Comparison of ENCODE assay signal across 1 cellular context in the genomic region with DNA sequence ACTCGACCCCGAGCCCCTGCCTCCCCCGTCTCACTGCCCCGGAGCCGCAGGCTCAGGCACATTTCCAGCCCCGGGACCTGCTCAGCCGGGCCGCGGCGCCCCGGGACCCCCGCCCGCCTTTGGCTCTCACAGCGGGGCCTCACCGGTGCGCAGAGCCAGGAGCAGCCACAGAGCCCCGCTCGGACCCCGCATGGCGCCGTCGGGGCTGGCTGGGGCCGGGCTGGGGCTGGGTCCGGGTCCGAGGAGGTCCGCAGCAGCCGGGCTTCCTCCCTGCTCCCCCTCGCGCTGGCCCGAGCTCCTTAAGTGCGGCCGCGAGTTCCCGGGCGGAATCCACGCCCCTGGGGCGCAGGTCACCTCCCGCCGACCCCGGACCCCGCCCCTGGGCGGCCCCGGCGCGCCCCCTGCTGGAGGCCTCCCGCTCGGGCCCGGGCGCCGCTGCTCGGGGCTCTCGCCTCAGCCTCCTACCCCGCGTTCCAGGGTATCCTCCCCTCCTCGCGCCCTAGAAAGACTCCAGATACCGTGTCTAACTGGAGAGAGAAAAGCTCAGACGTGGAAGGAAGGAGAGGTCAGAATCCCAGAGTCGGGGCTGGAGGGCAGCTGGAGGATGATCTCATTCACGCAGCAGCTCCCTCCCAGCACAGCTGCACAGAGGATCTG.
TF ChIP-seq lines count a peak whose summit lies in the region.

Gene MELTF (minus strand): TSS at position 307 of the 657 bp plus-strand sequence. CDS start 115 bp downstream, at position 192.

TF ChIP-seq in K562, 482 proteins besides CTCF, POLR2A, EP300 and RAD21 (continued from another document and continues in another):
- TF ChIP-seq, protein P1, sequence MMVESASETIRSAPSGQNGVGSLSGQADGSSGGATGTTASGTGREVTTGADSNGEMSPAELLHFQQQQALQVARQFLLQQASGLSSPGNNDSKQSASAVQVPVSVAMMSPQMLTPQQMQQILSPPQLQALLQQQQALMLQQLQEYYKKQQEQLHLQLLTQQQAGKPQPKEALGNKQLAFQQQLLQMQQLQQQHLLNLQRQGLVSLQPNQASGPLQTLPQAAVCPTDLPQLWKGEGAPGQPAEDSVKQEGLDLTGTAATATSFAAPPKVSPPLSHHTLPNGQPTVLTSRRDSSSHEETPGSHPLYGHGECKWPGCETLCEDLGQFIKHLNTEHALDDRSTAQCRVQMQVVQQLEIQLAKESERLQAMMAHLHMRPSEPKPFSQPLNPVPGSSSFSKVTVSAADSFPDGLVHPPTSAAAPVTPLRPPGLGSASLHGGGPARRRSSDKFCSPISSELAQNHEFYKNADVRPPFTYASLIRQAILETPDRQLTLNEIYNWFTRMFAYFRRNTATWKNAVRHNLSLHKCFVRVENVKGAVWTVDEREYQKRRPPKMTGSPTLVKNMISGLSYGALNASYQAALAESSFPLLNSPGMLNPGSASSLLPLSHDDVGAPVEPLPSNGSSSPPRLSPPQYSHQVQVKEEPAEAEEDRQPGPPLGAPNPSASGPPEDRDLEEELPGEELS (CRISPR knock-in tag; IDR thresholded peaks at IDR 0.05; ENCODE audit: borderline replicate concordance): no peak; the same call in 1 of the 2 replicates
- TF ChIP-seq PHF20 (IDR thresholded peaks at IDR 0.05; ENCODE audit: partially characterized antibody) (no peak), LARP7 (IDR thresholded peaks at IDR 0.05) (no peak), NFYB (IDR thresholded peaks at IDR 0.05; ENCODE audit: extremely low read depth, insufficient read length) (no peak), SIX5 (IDR thresholded peaks at IDR 0.05; ENCODE audit: borderline replicate concordance in 1 of 2, insufficient read depth in 1 of 2, low read depth in 1 of 2, low read length in 2 of 2) (no peak), ZFP36 (IDR thresholded peaks at IDR 0.05; ENCODE audit: low read depth, low read length, partially characterized antibody) (no peak), TCF7L2 (IDR thresholded peaks at IDR 0.05; ENCODE audit: low read depth, low read length) (no peak), PHF8 (IDR thresholded peaks at IDR 0.05; ENCODE audit: borderline replicate concordance, low read length) (peak; percentile 69; the same call in 1 of the 2 replicates), ZNF655 (CRISPR knock-in tag; IDR thresholded peaks at IDR 0.05) (no peak), ARID2 (IDR thresholded peaks at IDR 0.05) (no peak), MYBL2 (IDR thresholded peaks at IDR 0.05; ENCODE audit: low read depth) (no peak), MYBL2 (CRISPR knock-in tag; IDR thresholded peaks at IDR 0.05; ENCODE audit: borderline replicate concordance) (no peak), ZNF583 (CRISPR knock-in tag; IDR thresholded peaks at IDR 0.05) (no peak), E2F6 (IDR thresholded peaks at IDR 0.05; ENCODE audit: borderline replicate concordance in 1 of 2, extremely low read depth in 1 of 2, insufficient read depth in 1 of 2, insufficient read length in 1 of 2, low read depth in 1 of 2, low read length in 1 of 2, poor library complexity in 1 of 2, severe bottlenecking in 1 of 2) (peak in 1 of 2 experiments; percentile 83), MTF1 (CRISPR knock-in tag; IDR thresholded peaks at IDR 0.05; ENCODE audit: borderline replicate concordance) (no peak), NELFE (IDR thresholded peaks at IDR 0.05; ENCODE audit: insufficient read depth, insufficient read length) (no peak), ID3 (CRISPR knock-in tag; IDR thresholded peaks at IDR 0.05) (no peak), ID3 (tag; IDR thresholded peaks at IDR 0.05) (no peak), KLF1 (tag; IDR thresholded peaks at IDR 0.05) (peak; percentile 79), KAT8 (IDR thresholded peaks at IDR 0.05; ENCODE audit: low read depth) (no peak), NCOA2 (IDR thresholded peaks at IDR 0.05; ENCODE audit: partially characterized antibody in 2 of 2) (no peak), ZBTB7A (IDR thresholded peaks at IDR 0.05; ENCODE audit: borderline replicate concordance, control insufficient read depth, low read depth, low read length) (peak; percentile 99), CBX1 (IDR thresholded peaks at IDR 0.05; ENCODE audit: low read depth) (no peak), ZNF311 (CRISPR knock-in tag; IDR thresholded peaks at IDR 0.05) (no peak), TCFL5 (CRISPR knock-in tag; conservative IDR thresholded peaks at IDR 0.05) (no peak), MTA2 (IDR thresholded peaks at IDR 0.05; ENCODE audit: low read depth) (no peak), ZNF140 (CRISPR knock-in tag; IDR thresholded peaks at IDR 0.05) (no peak), SAFB2 (IDR thresholded peaks at IDR 0.05; ENCODE audit: borderline replicate concordance, low read depth, low read length, severe bottlenecking) (no peak), GABPB1 (CRISPR knock-in tag; IDR thresholded peaks at IDR 0.05) (no peak; the same call in none of the 2 replicates), JUN (IDR thresholded peaks at IDR 0.05; ENCODE audit: borderline replicate concordance, low read depth, low read length) (no peak), JUN (CRISPR knock-in tag; IDR thresholded peaks at IDR 0.05; ENCODE audit: borderline replicate concordance) (no peak)
- TF ChIP-seq, protein P2, sequence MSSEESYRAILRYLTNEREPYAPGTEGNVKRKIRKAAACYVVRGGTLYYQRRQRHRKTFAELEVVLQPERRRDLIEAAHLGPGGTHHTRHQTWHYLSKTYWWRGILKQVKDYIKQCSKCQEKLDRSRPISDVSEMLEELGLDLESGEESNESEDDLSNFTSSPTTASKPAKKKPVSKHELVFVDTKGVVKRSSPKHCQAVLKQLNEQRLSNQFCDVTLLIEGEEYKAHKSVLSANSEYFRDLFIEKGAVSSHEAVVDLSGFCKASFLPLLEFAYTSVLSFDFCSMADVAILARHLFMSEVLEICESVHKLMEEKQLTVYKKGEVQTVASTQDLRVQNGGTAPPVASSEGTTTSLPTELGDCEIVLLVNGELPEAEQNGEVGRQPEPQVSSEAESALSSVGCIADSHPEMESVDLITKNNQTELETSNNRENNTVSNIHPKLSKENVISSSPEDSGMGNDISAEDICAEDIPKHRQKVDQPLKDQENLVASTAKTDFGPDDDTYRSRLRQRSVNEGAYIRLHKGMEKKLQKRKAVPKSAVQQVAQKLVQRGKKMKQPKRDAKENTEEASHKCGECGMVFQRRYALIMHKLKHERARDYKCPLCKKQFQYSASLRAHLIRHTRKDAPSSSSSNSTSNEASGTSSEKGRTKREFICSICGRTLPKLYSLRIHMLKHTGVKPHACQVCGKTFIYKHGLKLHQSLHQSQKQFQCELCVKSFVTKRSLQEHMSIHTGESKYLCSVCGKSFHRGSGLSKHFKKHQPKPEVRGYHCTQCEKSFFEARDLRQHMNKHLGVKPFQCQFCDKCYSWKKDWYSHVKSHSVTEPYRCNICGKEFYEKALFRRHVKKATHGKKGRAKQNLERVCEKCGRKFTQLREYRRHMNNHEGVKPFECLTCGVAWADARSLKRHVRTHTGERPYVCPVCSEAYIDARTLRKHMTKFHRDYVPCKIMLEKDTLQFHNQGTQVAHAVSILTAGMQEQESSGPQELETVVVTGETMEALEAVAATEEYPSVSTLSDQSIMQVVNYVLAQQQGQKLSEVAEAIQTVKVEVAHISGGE (CRISPR knock-in tag; IDR thresholded peaks at IDR 0.05): no peak
- TF ChIP-seq, protein P3, sequence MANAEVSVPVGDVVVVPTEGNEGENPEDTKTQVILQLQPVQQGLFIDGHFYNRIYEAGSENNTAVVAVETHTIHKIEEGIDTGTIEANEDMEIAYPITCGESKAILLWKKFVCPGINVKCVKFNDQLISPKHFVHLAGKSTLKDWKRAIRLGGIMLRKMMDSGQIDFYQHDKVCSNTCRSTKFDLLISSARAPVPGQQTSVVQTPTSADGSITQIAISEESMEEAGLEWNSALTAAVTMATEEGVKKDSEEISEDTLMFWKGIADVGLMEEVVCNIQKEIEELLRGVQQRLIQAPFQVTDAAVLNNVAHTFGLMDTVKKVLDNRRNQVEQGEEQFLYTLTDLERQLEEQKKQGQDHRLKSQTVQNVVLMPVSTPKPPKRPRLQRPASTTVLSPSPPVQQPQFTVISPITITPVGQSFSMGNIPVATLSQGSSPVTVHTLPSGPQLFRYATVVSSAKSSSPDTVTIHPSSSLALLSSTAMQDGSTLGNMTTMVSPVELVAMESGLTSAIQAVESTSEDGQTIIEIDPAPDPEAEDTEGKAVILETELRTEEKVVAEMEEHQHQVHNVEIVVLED (CRISPR knock-in tag; IDR thresholded peaks at IDR 0.05): no peak
- TF ChIP-seq, protein P4, sequence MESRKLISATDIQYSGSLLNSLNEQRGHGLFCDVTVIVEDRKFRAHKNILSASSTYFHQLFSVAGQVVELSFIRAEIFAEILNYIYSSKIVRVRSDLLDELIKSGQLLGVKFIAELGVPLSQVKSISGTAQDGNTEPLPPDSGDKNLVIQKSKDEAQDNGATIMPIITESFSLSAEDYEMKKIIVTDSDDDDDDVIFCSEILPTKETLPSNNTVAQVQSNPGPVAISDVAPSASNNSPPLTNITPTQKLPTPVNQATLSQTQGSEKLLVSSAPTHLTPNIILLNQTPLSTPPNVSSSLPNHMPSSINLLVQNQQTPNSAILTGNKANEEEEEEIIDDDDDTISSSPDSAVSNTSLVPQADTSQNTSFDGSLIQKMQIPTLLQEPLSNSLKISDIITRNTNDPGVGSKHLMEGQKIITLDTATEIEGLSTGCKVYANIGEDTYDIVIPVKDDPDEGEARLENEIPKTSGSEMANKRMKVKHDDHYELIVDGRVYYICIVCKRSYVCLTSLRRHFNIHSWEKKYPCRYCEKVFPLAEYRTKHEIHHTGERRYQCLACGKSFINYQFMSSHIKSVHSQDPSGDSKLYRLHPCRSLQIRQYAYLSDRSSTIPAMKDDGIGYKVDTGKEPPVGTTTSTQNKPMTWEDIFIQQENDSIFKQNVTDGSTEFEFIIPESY (CRISPR knock-in tag; IDR thresholded peaks at IDR 0.05): no peak
- TF ChIP-seq, protein P5, sequence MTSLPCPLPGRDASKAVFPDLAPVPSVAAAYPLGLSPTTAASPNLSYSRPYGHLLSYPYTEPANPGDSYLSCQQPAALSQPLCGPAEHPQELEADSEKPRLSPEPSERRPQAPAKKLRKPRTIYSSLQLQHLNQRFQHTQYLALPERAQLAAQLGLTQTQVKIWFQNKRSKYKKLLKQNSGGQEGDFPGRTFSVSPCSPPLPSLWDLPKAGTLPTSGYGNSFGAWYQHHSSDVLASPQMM (CRISPR knock-in tag; IDR thresholded peaks at IDR 0.05): no peak
- TF ChIP-seq, protein P6, sequence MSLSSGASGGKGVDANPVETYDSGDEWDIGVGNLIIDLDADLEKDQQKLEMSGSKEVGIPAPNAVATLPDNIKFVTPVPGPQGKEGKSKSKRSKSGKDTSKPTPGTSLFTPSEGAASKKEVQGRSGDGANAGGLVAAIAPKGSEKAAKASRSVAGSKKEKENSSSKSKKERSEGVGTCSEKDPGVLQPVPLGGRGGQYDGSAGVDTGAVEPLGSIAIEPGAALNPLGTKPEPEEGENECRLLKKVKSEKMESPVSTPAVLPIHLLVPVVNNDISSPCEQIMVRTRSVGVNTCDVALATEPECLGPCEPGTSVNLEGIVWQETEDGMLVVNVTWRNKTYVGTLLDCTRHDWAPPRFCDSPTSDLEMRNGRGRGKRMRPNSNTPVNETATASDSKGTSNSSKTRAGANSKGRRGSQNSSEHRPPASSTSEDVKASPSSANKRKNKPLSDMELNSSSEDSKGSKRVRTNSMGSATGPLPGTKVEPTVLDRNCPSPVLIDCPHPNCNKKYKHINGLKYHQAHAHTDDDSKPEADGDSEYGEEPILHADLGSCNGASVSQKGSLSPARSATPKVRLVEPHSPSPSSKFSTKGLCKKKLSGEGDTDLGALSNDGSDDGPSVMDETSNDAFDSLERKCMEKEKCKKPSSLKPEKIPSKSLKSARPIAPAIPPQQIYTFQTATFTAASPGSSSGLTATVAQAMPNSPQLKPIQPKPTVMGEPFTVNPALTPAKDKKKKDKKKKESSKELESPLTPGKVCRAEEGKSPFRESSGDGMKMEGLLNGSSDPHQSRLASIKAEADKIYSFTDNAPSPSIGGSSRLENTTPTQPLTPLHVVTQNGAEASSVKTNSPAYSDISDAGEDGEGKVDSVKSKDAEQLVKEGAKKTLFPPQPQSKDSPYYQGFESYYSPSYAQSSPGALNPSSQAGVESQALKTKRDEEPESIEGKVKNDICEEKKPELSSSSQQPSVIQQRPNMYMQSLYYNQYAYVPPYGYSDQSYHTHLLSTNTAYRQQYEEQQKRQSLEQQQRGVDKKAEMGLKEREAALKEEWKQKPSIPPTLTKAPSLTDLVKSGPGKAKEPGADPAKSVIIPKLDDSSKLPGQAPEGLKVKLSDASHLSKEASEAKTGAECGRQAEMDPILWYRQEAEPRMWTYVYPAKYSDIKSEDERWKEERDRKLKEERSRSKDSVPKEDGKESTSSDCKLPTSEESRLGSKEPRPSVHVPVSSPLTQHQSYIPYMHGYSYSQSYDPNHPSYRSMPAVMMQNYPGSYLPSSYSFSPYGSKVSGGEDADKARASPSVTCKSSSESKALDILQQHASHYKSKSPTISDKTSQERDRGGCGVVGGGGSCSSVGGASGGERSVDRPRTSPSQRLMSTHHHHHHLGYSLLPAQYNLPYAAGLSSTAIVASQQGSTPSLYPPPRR (CRISPR knock-in tag; IDR thresholded peaks at IDR 0.05; ENCODE audit: borderline replicate concordance): no peak
